ENCODE assay signal across 8 cellular contexts in genomic region chr9:137114613-137115393, GRCh38. TPM values are rescaled to one million over a fixed set of nuclear protein-coding genes. Genes with fewer than 3 reads are reported as not detected.
DNase-seq lines count a peak whose midpoint lies in the region; ATAC-seq and TF ChIP-seq lines count a peak whose summit lies in the region.

TSS of gene DPP7 (minus strand) at chr9:137114733. CDS start at chr9:137114713, 20 bp downstream.

- H3K4me2 ChIP-seq in DND-41 (ENCODE audit: insufficient read depth, low read length) = peak within 1 kb of the TSS; percentile 94

- H2AFZ ChIP-seq in DND-41 (ENCODE audit: low read depth, low read length) = peak within 1 kb of the TSS; percentile 88

- H3K79me2 ChIP-seq in DND-41 (ENCODE audit: insufficient read depth, low read length) = peaks cover 17% of the 10 kb centered on the region

- H3K4me1 ChIP-seq in DND-41 (ENCODE audit: insufficient read depth, low read length) = peaks cover 26% of the 10 kb centered on the region

- DNase-seq in DND-41 (peak; percentile 73), MG63 (peak; percentile 70), T47D (ENCODE audit: low read depth in 1 of 2, low spot score in 1 of 2) (peak; percentile 83 to 98), inferior parietal cortex (ENCODE audit: extremely low spot score) (peak; percentile 66), NCI-H2029 (lab: John Stamatoyannopoulos, UW) (no peak)
- peak; percentile 50 to 77 (median 60) for DNase-seq in stimulated activated CD4-positive, alpha-beta T cell treated with anti-CD3 and anti-CD28 coated beads, Interleukin-12 subunit alpha, Interleukin-12 subunit beta, amount 100 ng/mL, for 48 hours (ENCODE audit: low read depth in 2 of 3, low spot score in 1 of 3)

- H4K20me1 ChIP-seq in DND-41 (ENCODE audit: insufficient read depth, low read length) = 0 out of 2 replicates have a peak, but pooled peaks cover 3% of the 10 kb centered on the region

- H3K27me3 ChIP-seq in DND-41 (ENCODE audit: insufficient read depth, low read length, poor library complexity) (no peaks in the 10 kb centered on the region), MG63 (no peaks in the 10 kb centered on the region)

- peak within 1 kb of the TSS; percentile 78 for H3K9ac ChIP-seq in DND-41 (ENCODE audit: low read depth, low read length)

- in situ Hi-C loops in T47D (cut with HindIII; ENCODE audit: low pct_unique_long_range_greater_than_20kb, low sequenced_read_pairs) = no loop called here

- H3K27ac ChIP-seq in DND-41 (ENCODE audit: low read length) (peak within 1 kb of the TSS; percentile 69), VCaP (peak within 1 kb of the TSS; percentile 91)

- H3K9me3 ChIP-seq in DND-41 (ENCODE audit: insufficient read depth, low read length, severe bottlenecking) (no peaks in the 10 kb centered on the region), MG63 (no peaks in the 10 kb centered on the region)

- H3K4me3 ChIP-seq in DND-41 (ENCODE audit: low read depth in 1 of 2, low read length in 2 of 2) (peak within 1 kb of the TSS; percentile 63 to 66; a peak in 3 of 4 replicates), MG63 (peak within 1 kb of the TSS; percentile 57)

- TF ChIP-seq CTCF in DND-41 (IDR thresholded peaks at IDR 0.05; ENCODE audit: borderline replicate concordance, extremely low read depth, low read length, poor library complexity, severe bottlenecking) (no peak), VCaP (conservative IDR thresholded peaks at IDR 0.05) (no peak)

- peak; percentile 89 for ATAC-seq in DND-41 (ENCODE audit: insufficient read depth, low read depth)
- peak; percentile 66 for ATAC-seq in GM21529 (IDR thresholded peaks at IDR 0.05; ENCODE audit: unreplicated experiment)

- H3K36me3 ChIP-seq in DND-41 (ENCODE audit: insufficient read depth, low read length) = peaks cover 34% of the 10 kb centered on the region
- H3K36me3 ChIP-seq in MG63 = 0 out of 2 replicates have a peak, but pooled peaks cover 8% of the 10 kb centered on the region

RNA-seq across cellular contexts. Expression of gene DPP7, which starts in this region (rescaled TPM):
- 53.6 and 57.8 TPM in 2 replicates for total RNA-seq in MG63 (2014; rRNA removed; shearing (Covaris generic); ENCODE audit: low replicate concordance)
